ENCODE assay signal across 18 cellular contexts in the genomic region with DNA sequence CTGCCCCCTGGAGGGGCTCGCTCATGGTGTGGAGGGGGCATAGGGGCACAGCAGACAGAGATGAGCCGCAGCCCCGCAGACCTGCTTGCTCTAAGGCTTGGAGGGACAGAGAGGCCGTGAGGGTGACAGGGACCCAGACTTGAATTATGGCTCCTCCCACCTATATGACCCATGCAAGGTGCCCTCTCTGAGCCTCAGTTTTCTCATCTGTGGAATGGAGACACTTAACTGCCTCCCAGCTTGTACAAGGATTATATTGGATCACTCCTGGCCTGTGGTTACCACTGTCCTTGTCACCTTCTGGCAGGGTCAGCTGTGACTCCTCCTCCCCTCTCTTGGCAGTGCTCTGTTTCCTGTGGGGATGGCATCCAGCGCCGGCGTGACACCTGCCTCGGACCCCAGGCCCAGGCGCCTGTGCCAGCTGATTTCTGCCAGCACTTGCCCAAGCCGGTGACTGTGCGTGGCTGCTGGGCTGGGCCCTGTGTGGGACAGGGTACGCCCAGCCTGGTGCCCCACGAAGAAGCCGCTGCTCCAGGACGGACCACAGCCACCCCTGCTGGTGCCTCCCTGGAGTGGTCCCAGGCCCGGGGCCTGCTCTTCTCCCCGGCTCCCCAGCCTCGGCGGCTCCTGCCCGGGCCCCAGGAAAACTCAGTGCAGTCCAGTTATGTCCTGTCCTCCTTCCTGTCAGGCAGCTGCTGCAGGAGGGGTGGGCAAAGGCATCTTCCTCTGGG.
"Had no signal": no experiment of that assay in that cellular context is flagged by ENCODE, and none has a peak within 500 bp of the region (broad histone marks: within the 10 kb centered on the region; RNA-seq: fewer than 3 reads in every experiment).

No MANE protein-coding gene starts in this region.

- H3K27ac ChIP-seq: parathyroid adenoma, sigmoid colon, testis, tibial artery had no signal

- FAIRE-seq: colon, frontal cortex had no signal

- H3K4me1 ChIP-seq: parathyroid adenoma, testis had no signal

- H3K36me3 ChIP-seq: sigmoid colon, tibial artery had no signal

- H3K9ac ChIP-seq: parathyroid adenoma had no signal

- H3K9me3 ChIP-seq: mucosa of descending colon, sigmoid colon, testis, tibial artery had no signal

- H3K4me3 ChIP-seq: dorsolateral prefrontal cortex, lung, mucosa of descending colon, sigmoid colon, testis, tibial artery had no signal

- DNase-seq: dorsolateral prefrontal cortex; effector CD4-positive, alpha-beta T cell; hypothalamus; immature natural killer cell; islet precursor cell; left ventricle myocardium superior; mucosa of descending colon; naive B cell; sigmoid colon; stimulated activated CD4-positive, alpha-beta T cell treated with anti-CD3 and anti-CD28 coated beads, Interleukin-4, amount 100 ng/mL, for 4 hours; stimulated activated naive CD8-positive, alpha-beta T cell treated with anti-CD3 and anti-CD28 coated beads, Interleukin-15, Interleukin-2, amounts not matched to agents 100 U/mL and 50 U/mL, for 24 hours; substantia nigra; testis; tibial artery had no signal
